ENCODE assay signal across 13 cellular contexts in genomic region chr3:42936157-42936981, GRCh38. TPM values are rescaled to one million over a fixed set of nuclear protein-coding genes. Genes with fewer than 3 reads are reported as not detected.
DNase-seq lines count a peak whose midpoint lies in the region; ATAC-seq and TF ChIP-seq lines count a peak whose summit lies in the region.
"Had no signal": no experiment of that assay in that cellular context is flagged by ENCODE, and none has a peak within 500 bp of the region (broad histone marks: within the 10 kb centered on the region; RNA-seq: fewer than 3 reads in every experiment).

No MANE protein-coding gene starts in this region.

- POLR2A ChIA-PET in activated CD4-positive, alpha-beta T cell treated with anti-CD3 and anti-CD28 coated beads, Interleukin-2, amount 10 ng/mL, durations not matched to agents 7 days and 5 days (lab: Charles Lee): no interaction called here
- POLR2A ChIA-PET in SK-N-SH (lab: Yijun Ruan, JAX): no interaction called here

- H3K27ac ChIP-seq in dorsolateral prefrontal cortex (peak overlapping the region in 3 of 59 donors; percentile 16 to 41 (median 26)), tibial artery (peak overlapping the region in 1 of 2 donors; percentile 29), SK-N-SH (ENCODE audit: low read depth in 2 of 2, low read length in 1 of 2) (no peak overlapping the region)
- H3K27ac ChIP-seq: cardiac muscle cell had no signal

- CTCF ChIA-PET in activated CD4-positive, alpha-beta T cell treated with anti-CD3 and anti-CD28 coated beads, Interleukin-2, amount 10 ng/mL, durations not matched to agents 7 days and 5 days (lab: Charles Lee): no interaction called here
- CTCF ChIA-PET in SK-N-SH (lab: Yijun Ruan, JAX): interaction anchor here (1.0 kb wide), 1 partner anchor 26 kb away, joined by 3 read pairs; no protein-coding TSS in a partner anchor

- intact Hi-C loops in dorsolateral prefrontal cortex (cut with DNase I) (no loop called here), tibial artery (cut with DNase I; ENCODE audit: low total_unique reads) (no loop called here)

- H3K27me3 ChIP-seq in dorsolateral prefrontal cortex: no peaks in the 10 kb centered on the region
- H3K27me3 ChIP-seq in tibial artery: no peaks in the 10 kb centered on the region
- no peaks in the 10 kb centered on the region; the same call in 1 of the 2 replicates for H3K27me3 ChIP-seq in SK-N-SH (ENCODE audit: insufficient read depth)
- H3K27me3 ChIP-seq: cardiac muscle cell had no signal

- peaks cover 20% of the 10 kb centered on the region for H3K4me1 Mint-ChIP-seq in activated CD4-positive, alpha-beta T cell treated with anti-CD3 and anti-CD28 coated beads, Interleukin-2, amount 10 ng/mL, durations not matched to agents 7 days and 5 days

- H3K4me1 ChIP-seq in tibial artery: no peaks in the 10 kb centered on the region
- no peaks in the 10 kb centered on the region for H3K4me1 ChIP-seq in SK-N-SH (ENCODE audit: control insufficient read depth in 1 of 2, insufficient read depth in 2 of 2, low read depth in 1 of 2, low read length in 1 of 2)

- no peak for ATAC-seq in HG02588 (IDR thresholded peaks at IDR 0.05; ENCODE audit: unreplicated experiment)
- no peak for ATAC-seq in GM21786 (IDR thresholded peaks at IDR 0.05; ENCODE audit: unreplicated experiment)

- H3K9me3 ChIP-seq in tibial artery: no peaks in the 10 kb centered on the region
- no peaks in the 10 kb centered on the region for H3K9me3 ChIP-seq in SK-N-SH

- H3K9me2 ChIP-seq in SK-N-SH: no peaks in the 10 kb centered on the region

- WGBS in SK-N-SH (ENCODE audit: low lambda C conversion rate): 71% methylated on average over 37 of the region's 43 CpGs

- H4K20me1 ChIP-seq in SK-N-SH (ENCODE audit: insufficient read depth): no peaks in the 10 kb centered on the region

- no peak for TF ChIP-seq RAD21 in SK-N-SH (IDR thresholded peaks at IDR 0.05; ENCODE audit: low read length)

- H3K36me3 ChIP-seq in tibial artery: peaks cover 0 to 8% (median 3%) of the 10 kb centered on the region in 3 donors
- H3K36me3 ChIP-seq in SK-N-SH (replicated peaks in 1 of 2; ENCODE audit: control insufficient read depth in 1 of 2, insufficient read depth in 2 of 2, low read length in 1 of 2): no peaks in the 10 kb centered on the region
- H3K36me3 ChIP-seq: cardiac muscle cell had no signal

- H3K36me3 Mint-ChIP-seq in activated CD4-positive, alpha-beta T cell treated with anti-CD3 and anti-CD28 coated beads, Interleukin-2, amount 10 ng/mL, durations not matched to agents 7 days and 5 days (ENCODE audit: low read depth): peaks cover 7% of the 10 kb centered on the region

- no peak for DNase-seq in activated CD4-positive, alpha-beta T cell treated with anti-CD3 and anti-CD28 coated beads, Interleukin-2, amount 10 ng/mL, durations not matched to agents 7 days and 5 days
- no peak for DNase-seq in activated CD4-positive, alpha-beta T cell treated with anti-CD3 and anti-CD28 coated beads for 48 hours
- peak in 9 of 10 donors; percentile 39 to 78 (median 59) for DNase-seq in dorsolateral prefrontal cortex
- DNase-seq in medulla oblongata (ENCODE audit: extremely low spot score): peak; percentile 16
- peak in 1 of 2 donors; percentile 72 for DNase-seq in tibial artery
- DNase-seq in SK-N-SH: no peak
- DNase-seq: 8988T, NCI-H1048 had no signal

- H3K79me2 ChIP-seq in SK-N-SH (ENCODE audit: insufficient read depth): no peaks in the 10 kb centered on the region

- peak overlapping the region in 58 of 59 donors; percentile 18 to 67 (median 47) for H3K4me3 ChIP-seq in dorsolateral prefrontal cortex
- H3K4me3 ChIP-seq in tibial artery: peak overlapping the region; percentile 2 to 51
- H3K4me3 ChIP-seq in SK-N-SH (ENCODE audit: low read depth in 2 of 2, low read length in 1 of 2): no peak overlapping the region
- H3K4me3 ChIP-seq: cardiac muscle cell had no signal

- no peak overlapping the region for H3K9ac ChIP-seq in SK-N-SH

- no peaks in the 10 kb centered on the region for H3F3A ChIP-seq in SK-N-SH (replicated peaks; ENCODE audit: insufficient read depth)

- TF ChIP-seq CTCF in dorsolateral prefrontal cortex (IDR thresholded peaks at IDR 0.05 in 54 of 56, conservative IDR thresholded peaks at IDR 0.05 in 2 of 56; ENCODE audit: low read depth in 1 of 56, partially characterized antibody in 56 of 56) (no peak), tibial artery (IDR thresholded peaks at IDR 0.05) (no peak), SK-N-SH (IDR thresholded peaks at IDR 0.05) (no peak)

- no peak for TF ChIP-seq EP300 in SK-N-SH (IDR thresholded peaks at IDR 0.05; ENCODE audit: borderline replicate concordance in 1 of 2, low read depth in 1 of 2, low read length in 1 of 2)

- H3K27ac Mint-ChIP-seq in activated CD4-positive, alpha-beta T cell treated with anti-CD3 and anti-CD28 coated beads, Interleukin-2, amount 10 ng/mL, durations not matched to agents 7 days and 5 days: peak overlapping the region; percentile 61
- H3K27ac Mint-ChIP-seq: T-helper 1 cell treated with Interleukin-12 subunit alpha and Interleukin-12 subunit beta and Interleukin-4 antibody, amounts not matched to agents 30 μg/mL and 1 μg/mL, for 36 hours had no signal

- no peak overlapping the region for H3K4me2 ChIP-seq in SK-N-SH

- H3K27me3 Mint-ChIP-seq in activated CD4-positive, alpha-beta T cell treated with anti-CD3 and anti-CD28 coated beads, Interleukin-2, amount 10 ng/mL, durations not matched to agents 7 days and 5 days: no peaks in the 10 kb centered on the region

- H3K9me3 Mint-ChIP-seq in activated CD4-positive, alpha-beta T cell treated with anti-CD3 and anti-CD28 coated beads, Interleukin-2, amount 10 ng/mL, durations not matched to agents 7 days and 5 days: peaks cover 16% of the 10 kb centered on the region

- H3K4me3 Mint-ChIP-seq in activated CD4-positive, alpha-beta T cell treated with anti-CD3 and anti-CD28 coated beads, Interleukin-2, amount 10 ng/mL, durations not matched to agents 7 days and 5 days: no peak overlapping the region
- H3K4me3 Mint-ChIP-seq: T-helper 1 cell treated with Interleukin-12 subunit alpha and Interleukin-12 subunit beta and Interleukin-4 antibody, amounts not matched to agents 30 μg/mL and 1 μg/mL, for 36 hours had no signal

- no peak overlapping the region for H2AFZ ChIP-seq in SK-N-SH (ENCODE audit: low read depth)

TF ChIP-seq in SK-N-SH, 30 proteins besides CTCF, POLR2A, EP300 and RAD21:
- TF ChIP-seq MAX (IDR thresholded peaks at IDR 0.05; ENCODE audit: low read depth): no peak
- no peak for TF ChIP-seq USF2 (IDR thresholded peaks at IDR 0.05; ENCODE audit: borderline replicate concordance, low read depth, low read length)
- TF ChIP-seq SIN3A (IDR thresholded peaks at IDR 0.05; ENCODE audit: borderline replicate concordance, low read depth, low read length): no peak
- no peak for TF ChIP-seq MXI1 (IDR thresholded peaks at IDR 0.05; ENCODE audit: low read depth, low read length)
- TF ChIP-seq RXRA (IDR thresholded peaks at IDR 0.05; ENCODE audit: borderline replicate concordance, low read depth): no peak
- TF ChIP-seq GATA2 (CRISPR knock-in tag; IDR thresholded peaks at IDR 0.05): no peak
- TF ChIP-seq PBX3 (IDR thresholded peaks at IDR 0.05): no peak
- TF ChIP-seq IRF3 (IDR thresholded peaks at IDR 0.05; ENCODE audit: low read depth, low read length): no peak
- no peak for TF ChIP-seq TEAD4 (IDR thresholded peaks at IDR 0.05; ENCODE audit: borderline replicate concordance, insufficient read depth)
- TF ChIP-seq TAF1 (IDR thresholded peaks at IDR 0.05; ENCODE audit: borderline replicate concordance, low read depth, low read length): no peak

RNA-seq across cellular contexts. Expression of gene ZNF662, which starts 30.4 kb away (rescaled TPM):
- total RNA-seq in activated CD4-positive, alpha-beta T cell treated with anti-CD3 and anti-CD28 coated beads, Interleukin-2, amount 10 ng/mL, durations not matched to agents 7 days and 5 days: under 1 TPM; 0.22 to 0.25 TPM
- total RNA-seq in dorsolateral prefrontal cortex: 10 to 100 TPM in 114 of 120 experiments, 1 to 10 TPM in 6; 7.3 to 26.0 (median 14.9) TPM
- 0.30 and 0.44 TPM in 2 replicates for polyA plus RNA-seq in SK-N-SH (2012; rRNA removed)
- polyA plus RNA-seq in SK-N-SH (2012; cell fraction: cytosol; rRNA removed): 0.18 and 0.28 TPM in 2 replicates
- polyA plus RNA-seq in SK-N-SH (2012; cell fraction: nucleus; rRNA removed): 1.5 and 1.7 TPM in 2 replicates

RNA-seq across cellular contexts. Expression of gene GASK1A, which starts 42.7 kb away (rescaled TPM):
- total RNA-seq in activated CD4-positive, alpha-beta T cell treated with anti-CD3 and anti-CD28 coated beads, Interleukin-2, amount 10 ng/mL, durations not matched to agents 7 days and 5 days: not detected
- 10 to 100 TPM in 113 of 120 experiments, 1 to 10 TPM in 7; 8.4 to 31.4 (median 14.8) TPM for total RNA-seq in dorsolateral prefrontal cortex
- polyA plus RNA-seq in SK-N-SH (2012; rRNA removed): not detected in 2 replicates
- polyA plus RNA-seq in SK-N-SH (2012; cell fraction: cytosol; rRNA removed): not detected in 2 replicates
- not detected in 2 replicates for polyA plus RNA-seq in SK-N-SH (2012; cell fraction: nucleus; rRNA removed)
- total RNA-seq: myocyte had no signal

Comparison
In these comparisons a context has a peak if more than half of its experiments do, and no peak if none do; other contexts are left out.
1. DNase-seq: peak in dorsolateral prefrontal cortex (9 of 10) and medulla oblongata (single experiment); none in activated CD4-positive, alpha-beta T cell treated with anti-CD3 and anti-CD28 coated beads, Interleukin-2, amount 10 ng/mL, durations not matched to agents 7 days and 5 days (single experiment), activated CD4-positive, alpha-beta T cell treated with anti-CD3 and anti-CD28 coated beads for 48 hours (single experiment) and SK-N-SH (single experiment).
2. H3K4me3 ChIP-seq: peak in dorsolateral prefrontal cortex (58 of 59) and tibial artery (2 of 2); none in SK-N-SH (0 of 2).
3. RNA of gene ZNF662, which starts 30.4 kb away (total RNA-seq): 7.3 to 26.0 TPM in dorsolateral prefrontal cortex; 0.22 to 0.25 TPM in activated CD4-positive, alpha-beta T cell treated with anti-CD3 and anti-CD28 coated beads, Interleukin-2, amount 10 ng/mL, durations not matched to agents 7 days and 5 days; every median in the first group is over 4 times any median in the second.
4. RNA of gene GASK1A, which starts 42.7 kb away (total RNA-seq): 8.4 to 31.4 TPM in dorsolateral prefrontal cortex; not detected in activated CD4-positive, alpha-beta T cell treated with anti-CD3 and anti-CD28 coated beads, Interleukin-2, amount 10 ng/mL, durations not matched to agents 7 days and 5 days; every median in the first group is over 4 times any median in the second.